Comparison of ENCODE assay signal across 9 cellular contexts in the genomic region with DNA sequence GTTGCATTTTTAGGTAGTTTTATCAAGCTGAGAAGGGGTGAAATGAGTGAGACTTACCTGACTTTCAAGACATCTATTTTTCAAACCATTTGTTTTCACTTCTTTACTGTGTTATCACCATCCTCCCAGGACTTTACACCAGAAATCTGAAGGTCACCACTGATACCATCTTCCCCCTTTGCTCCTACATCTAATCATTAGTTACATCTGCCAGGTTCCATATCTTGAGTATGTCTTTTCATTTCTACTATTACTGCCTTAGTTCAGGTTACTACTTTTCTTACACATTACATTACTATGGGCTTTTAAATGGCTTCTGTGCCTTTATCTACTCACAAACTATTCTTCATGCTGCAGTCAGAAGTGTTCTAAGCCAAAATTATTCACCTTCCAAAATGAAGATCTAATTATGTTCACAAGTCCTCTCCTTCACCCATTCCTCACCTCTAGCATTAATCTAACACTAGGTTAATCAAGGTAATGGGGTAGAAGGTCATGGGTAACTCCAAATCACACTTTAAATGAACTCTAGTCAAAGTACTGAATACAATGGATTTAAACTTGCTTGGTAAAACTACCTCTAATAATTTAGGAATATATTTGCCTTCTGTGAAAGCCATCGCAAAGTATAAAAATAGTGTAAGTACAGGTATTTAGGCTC. TPM values are rescaled to one million over a fixed set of nuclear protein-coding genes. Genes with fewer than 3 reads are reported as not detected.
DNase-seq lines count a peak whose midpoint lies in the region; ATAC-seq and TF ChIP-seq lines count a peak whose summit lies in the region.
"Had no signal": no experiment of that assay in that cellular context is flagged by ENCODE, and none has a peak within 500 bp of the region (broad histone marks: within the 10 kb centered on the region; RNA-seq: fewer than 3 reads in every experiment).

No MANE protein-coding gene starts in this region.

- H3K9me3 ChIP-seq in HAP-1 (no peaks in the 10 kb centered on the region), Panc1 (ENCODE audit: control insufficient read depth, insufficient read depth, low read depth, low read length) (no peaks in the 10 kb centered on the region), esophagus squamous epithelium (no peaks in the 10 kb centered on the region), sigmoid colon (no peaks in the 10 kb centered on the region), adrenal gland (replicated peaks in 1 of 3) (no peaks in the 10 kb centered on the region)

- intact Hi-C loops in Panc1 (cut with micrococcal nuclease; ENCODE audit: unreplicated experiment) (no loop called here), esophagus squamous epithelium (cut with DNase I) (no loop called here), sigmoid colon (cut with DNase I) (no loop called here), adrenal gland (cut with DNase I) (no loop called here)

- H3K4me1 ChIP-seq in HAP-1 (peaks cover 28% of the 10 kb centered on the region), Panc1 (ENCODE audit: control insufficient read depth, insufficient read depth, low read length) (peaks cover 4% of the 10 kb centered on the region), esophagus squamous epithelium (peaks cover 0 to 47% (median 27%) of the 10 kb centered on the region in 3 donors), sigmoid colon (peaks cover 0 to 43% (median 35%) of the 10 kb centered on the region in 4 donors), adrenal gland (replicated peaks in 1 of 2) (peaks cover 26 to 39% of the 10 kb centered on the region in 2 donors)

- TF ChIP-seq CTCF in Panc1 (IDR thresholded peaks at IDR 0.05) (no peak), esophagus squamous epithelium (IDR thresholded peaks at IDR 0.05) (no peak), sigmoid colon (IDR thresholded peaks at IDR 0.05) (no peak), adrenal gland (IDR thresholded peaks at IDR 0.05) (no peak)

- H3K4me3 ChIP-seq in HAP-1: peak overlapping the region; percentile 82
- H3K4me3 ChIP-seq in Panc1 (ENCODE audit: low read depth in 2 of 2, low read length in 2 of 2): peak overlapping the region; percentile 82 to 87
- peak overlapping the region; percentile 61 to 99 (median 89) for H3K4me3 ChIP-seq in esophagus squamous epithelium
- peak overlapping the region in 3 of 4 donors; percentile 5 to 74 (median 73) for H3K4me3 ChIP-seq in sigmoid colon
- H3K4me3 ChIP-seq in adrenal gland: peak overlapping the region in 1 of 4 donors; percentile 75
- no peak overlapping the region; the same call in 1 of the 2 replicates for H3K4me3 ChIP-seq in H7 (ENCODE audit: insufficient read depth, low read depth, low read length)

- POLR2A ChIA-PET in Panc1 (lab: Charles Lee): no interaction called here

- no peak for DNase-seq in HAP-1 (ENCODE audit: low spot score in 2 of 2)
- no peak for DNase-seq in Panc1 (ENCODE audit: low read depth, low spot score)
- DNase-seq in esophagus squamous epithelium (lab: John Stamatoyannopoulos, UW): no peak
- DNase-seq in sigmoid colon: no peak
- no peak for DNase-seq in HuH-7 (ENCODE audit: low spot score)
- no peak for DNase-seq in adrenal gland
- no peak for DNase-seq in H7
- DNase-seq: activated gamma-delta T cell, NCI-H774 had no signal

- ATAC-seq in Panc1: no peak

- TF ChIP-seq EP300 in sigmoid colon (IDR thresholded peaks at IDR 0.05): no peak

- CTCF ChIA-PET in Panc1 (lab: Charles Lee): no interaction called here

- in situ Hi-C loops in HAP-1 (cut with MboI; ENCODE audit: low sequenced_read_pairs) (no loop called here), Panc1 (cut with HindIII; ENCODE audit: low pct_unique_long_range_greater_than_20kb, low sequenced_read_pairs) (no loop called here)

- H3K36me3 ChIP-seq in HAP-1 (replicated peaks) (no peaks in the 10 kb centered on the region), Panc1 (ENCODE audit: control insufficient read depth, insufficient read depth, low read length) (peaks cover 5% of the 10 kb centered on the region; the same call in 1 of the 2 replicates), esophagus squamous epithelium (no peaks in the 10 kb centered on the region), sigmoid colon (no peaks in the 10 kb centered on the region), adrenal gland (replicated peaks in 1 of 2) (no peaks in the 10 kb centered on the region), H7 (replicated peaks; ENCODE audit: control insufficient read depth, insufficient read depth, low read length) (no peaks in the 10 kb centered on the region)

- H3K27me3 ChIP-seq in HAP-1 (ENCODE audit: low read depth) (no peaks in the 10 kb centered on the region), Panc1 (ENCODE audit: control insufficient read depth, insufficient read depth, low read length) (no peaks in the 10 kb centered on the region), esophagus squamous epithelium (no peaks in the 10 kb centered on the region), sigmoid colon (no peaks in the 10 kb centered on the region), adrenal gland (no peaks in the 10 kb centered on the region), H7 (ENCODE audit: control insufficient read depth, insufficient read depth, low read length) (no peaks in the 10 kb centered on the region)

- 46 to 55% methylated on average over 1 of the region's 1 CpG for WGBS in esophagus squamous epithelium, 2 donors
- 37 to 87% methylated on average over 1 of the region's 1 CpG for WGBS in sigmoid colon, 2 donors
- WGBS in adrenal gland, 4 donors: 70 to 88% (median 78%) methylated on average over 1 of the region's 1 CpG

- BruUV-seq in Panc1 (replicated peaks; lab: Mats Ljungman, UMichigan): no TSS peak

- H3K27ac ChIP-seq in Panc1 (ENCODE audit: low read length): peak overlapping the region; percentile 94
- peak overlapping the region in 2 of 4 donors; percentile 98 to 99 for H3K27ac ChIP-seq in esophagus squamous epithelium
- peak overlapping the region in 3 of 4 donors; percentile 91 to 98 (median 97) for H3K27ac ChIP-seq in sigmoid colon
- no peak overlapping the region for H3K27ac ChIP-seq in adrenal gland

- TF ChIP-seq POLR2A in esophagus squamous epithelium (IDR thresholded peaks at IDR 0.05) (no peak), sigmoid colon (IDR thresholded peaks at IDR 0.05) (no peak), adrenal gland (IDR thresholded peaks at IDR 0.05) (no peak)

RNA-seq across cellular contexts. Expression of gene HSDL2, which starts 2.1 kb away (rescaled TPM):
- total RNA-seq in Panc1 (2021; ENCODE audit: unreplicated experiment) (32.2 TPM), esophagus squamous epithelium (10 to 100 TPM; 18.5 to 49.4 (median 36.0) TPM), sigmoid colon (10 to 100 TPM; 35.5 to 53.5 (median 40.6) TPM), adrenal gland (100 to 1,000 TPM in 2 of 8 donors, 10 to 100 TPM in 6; 60.3 to 102 (median 85.2) TPM)
- polyA plus RNA-seq in Panc1 (2012; ENCODE audit: insufficient read length): 26.0 TPM
- polyA plus RNA-seq in sigmoid colon (10 to 100 TPM; 24.6 to 48.6 (median 28.9) TPM), adrenal gland (100 to 1,000 TPM in 1 of 3 donors, 10 to 100 TPM in 2; 43.8 to 127 (median 51.6) TPM)
- total RNA-seq in H7 (2014; rRNA removed; shearing (Covaris generic)): 27.6 and 30.0 TPM in 2 replicates

RNA-seq across cellular contexts. Expression of gene PTBP3, which starts 44.4 kb away (rescaled TPM):
- total RNA-seq in Panc1 (2021; ENCODE audit: unreplicated experiment): 82.5 TPM
- 18.1 TPM for polyA plus RNA-seq in Panc1 (2012; ENCODE audit: insufficient read length)
- total RNA-seq in esophagus squamous epithelium: 100 to 1,000 TPM in 2 of 4 donors, 10 to 100 TPM in 2; 71.9 to 113 (median 88.8) TPM
- total RNA-seq in sigmoid colon: 10 to 100 TPM; 19.4 to 24.6 (median 22.0) TPM
- 10 to 100 TPM; 24.0 to 42.5 (median 37.2) TPM for polyA plus RNA-seq in sigmoid colon
- 10 to 100 TPM; 21.6 to 56.6 (median 42.6) TPM for total RNA-seq in adrenal gland
- 10 to 100 TPM in 1 of 3 donors, 1 to 10 TPM in 2; 4.4 to 15.2 (median 6.3) TPM for polyA plus RNA-seq in adrenal gland
- total RNA-seq in H7 (2014; rRNA removed; shearing (Covaris generic)): 57.5 and 109 TPM in 2 replicates

Comparison
In these comparisons a context has a peak if more than half of its experiments do, and no peak if none do; other contexts are left out.
1. H3K27ac ChIP-seq: peak in Panc1 (single experiment) and sigmoid colon (3 of 4); none in adrenal gland (0 of 5).